ENCODE assay signal across 9 cellular contexts in the genomic region with DNA sequence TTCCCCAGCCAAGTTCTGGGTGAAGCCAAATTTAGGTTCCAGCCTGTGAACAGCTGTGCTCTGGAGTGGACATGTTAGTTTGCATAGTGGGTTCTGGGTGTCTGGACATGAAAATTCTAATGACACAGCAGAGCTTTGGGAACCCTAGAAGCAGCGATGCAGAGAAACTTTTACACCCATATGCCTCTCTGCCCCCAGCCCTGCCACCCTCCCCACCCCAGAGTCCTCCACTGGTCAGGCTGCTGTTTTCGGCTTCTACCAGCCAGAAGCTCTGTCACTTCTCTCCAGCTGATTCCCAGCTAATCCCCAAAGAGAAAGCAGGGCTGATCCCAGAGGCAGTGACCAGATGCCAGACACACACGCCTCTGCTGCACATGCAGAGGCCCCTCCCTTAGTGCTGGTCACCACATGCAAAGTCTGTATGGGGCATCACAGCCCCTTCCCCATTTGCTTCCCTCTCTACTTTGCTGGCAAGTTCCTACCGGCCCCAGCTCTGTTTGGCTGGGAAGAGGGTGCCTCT. TPM values are rescaled to one million over a fixed set of nuclear protein-coding genes. Genes with fewer than 3 reads are reported as not detected.
DNase-seq lines count a peak whose midpoint lies in the region; ATAC-seq and TF ChIP-seq lines count a peak whose summit lies in the region.
"Had no signal": no experiment of that assay in that cellular context is flagged by ENCODE, and none has a peak within 500 bp of the region (broad histone marks: within the 10 kb centered on the region; RNA-seq: fewer than 3 reads in every experiment).

No MANE protein-coding gene starts in this region.

- H3F3A ChIP-seq in OCI-LY1 (ENCODE audit: insufficient read depth, low read length): no peaks in the 10 kb centered on the region

- H3K4me3 ChIP-seq in GM12865 (ENCODE audit: low read depth, low read length) (peak overlapping the region; percentile 30; the same call in 1 of the 2 replicates), OCI-LY1 (ENCODE audit: low read depth, low read length, poor library complexity, severe bottlenecking) (peak overlapping the region; percentile 8), suprapubic skin (no peak overlapping the region)

- DNase-seq in GM12865 (ENCODE audit: low read depth) (peak; percentile 75), glutamatergic neuron (no peak), suprapubic skin (ENCODE audit: low spot score in 2 of 2) (peak in 1 of 2 donors; percentile 60), medulla oblongata (ENCODE audit: extremely low spot score) (no peak), NCI-H1092 (lab: John Stamatoyannopoulos, UW) (no peak)
- DNase-seq in stimulated activated CD4-positive, alpha-beta T cell treated with anti-CD3 and anti-CD28 coated beads, Interleukin-4, amount 100 ng/mL, for 24 hours: no peak

- peak; percentile 27 for ATAC-seq in GM21825 (IDR thresholded peaks at IDR 0.05; ENCODE audit: unreplicated experiment)

- no peaks in the 10 kb centered on the region for H3K9me2 ChIP-seq in OCI-LY1 (ENCODE audit: low read depth, low read length)

- H3K36me3 ChIP-seq in OCI-LY1 (ENCODE audit: insufficient read depth, low read length): no peaks in the 10 kb centered on the region
- no peaks in the 10 kb centered on the region for H3K36me3 ChIP-seq in suprapubic skin

- peak overlapping the region; percentile 78 for H3K27ac Mint-ChIP-seq in glutamatergic neuron (ENCODE audit: unreplicated experiment)

- H2AFZ ChIP-seq in OCI-LY1 (ENCODE audit: low read length): no peak overlapping the region

- H3K4me3 Mint-ChIP-seq in glutamatergic neuron (ENCODE audit: unreplicated experiment): no peak overlapping the region

- H3K79me2 ChIP-seq in OCI-LY1 (ENCODE audit: insufficient read depth, low read length): no peaks in the 10 kb centered on the region

- TF ChIP-seq CTCF in GM12865 (IDR thresholded peaks at IDR 0.05; ENCODE audit: insufficient read depth, low read depth, low read length, missing control alignments): no peak
- TF ChIP-seq CTCF in OCI-LY1 (IDR thresholded peaks at IDR 0.05; ENCODE audit: low read length): no peak
- TF ChIP-seq CTCF in glutamatergic neuron (IDR thresholded peaks at IDR 0.05; ENCODE audit: partially characterized antibody, unreplicated experiment): no peak
- TF ChIP-seq CTCF in suprapubic skin (IDR thresholded peaks at IDR 0.05): no peak

- peak overlapping the region; percentile 97 for H3K27ac ChIP-seq in OCI-LY1 (ENCODE audit: low read depth, low read length, poor library complexity, severe bottlenecking)
- peak overlapping the region; percentile 56 for H3K27ac ChIP-seq in suprapubic skin

- peaks cover 11% of the 10 kb centered on the region for H3K27me3 Mint-ChIP-seq in glutamatergic neuron (ENCODE audit: unreplicated experiment)

- 8% methylated on average over 3 of the region's 4 CpGs for WGBS in suprapubic skin

- peak overlapping the region; percentile 43; the same call in 1 of the 2 replicates for H3K9ac ChIP-seq in OCI-LY1 (ENCODE audit: low read length)

- no peak for TF ChIP-seq POLR2A in suprapubic skin (IDR thresholded peaks at IDR 0.05)

- H3K9me3 Mint-ChIP-seq in glutamatergic neuron (ENCODE audit: unreplicated experiment): peaks cover 2% of the 10 kb centered on the region

- 0 out of 2 replicates have a peak, but pooled peaks cover 4% of the 10 kb centered on the region for H3K27me3 ChIP-seq in OCI-LY1 (ENCODE audit: insufficient read depth, low read length)
- H3K27me3 ChIP-seq in suprapubic skin: no peaks in the 10 kb centered on the region

- TF ChIP-seq EP300 in suprapubic skin (IDR thresholded peaks at IDR 0.05): no peak

- no peaks in the 10 kb centered on the region for H4K20me1 ChIP-seq in OCI-LY1 (ENCODE audit: insufficient read depth, low read length)

- no peaks in the 10 kb centered on the region for H3K36me3 Mint-ChIP-seq in glutamatergic neuron (ENCODE audit: unreplicated experiment)

- H3K4me1 ChIP-seq in OCI-LY1 (ENCODE audit: insufficient read depth, low read length, severe bottlenecking) (peaks cover 43% of the 10 kb centered on the region), suprapubic skin (peaks cover 51% of the 10 kb centered on the region)

- H3K9me3 ChIP-seq in OCI-LY1 (ENCODE audit: low read length) (no peaks in the 10 kb centered on the region), suprapubic skin (no peaks in the 10 kb centered on the region)

- peak overlapping the region; percentile 55 for H3K4me2 ChIP-seq in OCI-LY1 (ENCODE audit: low read length)

- H3K4me1 Mint-ChIP-seq in glutamatergic neuron (ENCODE audit: low read depth, unreplicated experiment): peaks cover 21% of the 10 kb centered on the region

RNA-seq across cellular contexts. Expression of a gene that starts 8.7 kb away (rescaled TPM):
- total RNA-seq in glutamatergic neuron (ENCODE audit: unreplicated experiment) (not detected), suprapubic skin (under 1 TPM in 2 of 4 donors, not detected in 2; 0.17 to 0.48 TPM)
- total RNA-seq: dermis microvascular lymphatic vessel endothelial cell had no signal

RNA-seq across cellular contexts. Expression of a gene that starts 45.0 kb away (rescaled TPM):
- total RNA-seq in glutamatergic neuron (ENCODE audit: unreplicated experiment): 0.29 TPM
- total RNA-seq in suprapubic skin: 10 to 100 TPM; 16.3 to 50.7 (median 33.6) TPM

Comparison
In these comparisons a context has a peak if more than half of its experiments do, and no peak if none do; other contexts are left out.
1. RNA of a gene that starts 45.0 kb away (total RNA-seq): 16.3 to 50.7 TPM in suprapubic skin; 0.29 TPM in glutamatergic neuron (single experiment); every median in the first group is over 10 times any median in the second.